ENCODE assay signal across 15 cellular contexts in the genomic region with DNA sequence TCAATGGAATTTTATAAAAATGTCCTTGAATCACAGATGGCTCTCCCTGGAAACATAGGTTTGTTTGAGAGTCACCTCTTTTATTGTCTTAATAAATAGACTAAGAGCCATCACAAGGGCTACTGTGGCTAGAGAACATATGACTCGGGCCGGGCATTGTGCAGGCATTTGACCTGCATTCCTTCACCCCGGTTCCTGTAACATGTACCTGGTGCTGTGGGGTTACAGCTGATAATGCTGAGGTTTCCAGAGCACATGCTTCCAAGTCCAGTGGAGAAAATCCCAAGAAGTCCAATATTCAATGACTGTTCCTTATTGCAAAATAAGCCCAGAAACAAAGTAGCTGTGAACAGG. TPM values are rescaled to one million over a fixed set of nuclear protein-coding genes. Genes with fewer than 3 reads are reported as not detected.
A peak's percentile ranks its signal among the peaks of the same experiment; 100 is the strongest.
DNase-seq lines count a peak whose midpoint lies in the region; ATAC-seq and TF ChIP-seq lines count a peak whose summit lies in the region.
"Had no signal": no experiment of that assay in that cellular context is flagged by ENCODE, and none has a peak within 500 bp of the region (broad histone marks: within the 10 kb centered on the region; RNA-seq: fewer than 3 reads in every experiment).

No MANE protein-coding gene starts in this region.

- 62 to 87% (median 69%) methylated on average over 3 of the region's 3 CpGs for WGBS in spleen, 5 donors

- ATAC-seq in lower lobe of right lung (no peak), GM21825 (IDR thresholded peaks at IDR 0.05; ENCODE audit: unreplicated experiment) (no peak)
- ATAC-seq: foreskin keratinocyte had no signal

- no peak overlapping the region for H3K27ac Mint-ChIP-seq in activated CD4-positive, alpha-beta T cell treated with anti-CD3 and anti-CD28 coated beads, Interleukin-2, amount 10 ng/mL, durations not matched to agents 24 days and 14 days
- H3K27ac Mint-ChIP-seq in activated naive CD8-positive, alpha-beta T cell treated with anti-CD3 and anti-CD28 coated beads for 36 hours, result no peak overlapping the region
- H3K27ac Mint-ChIP-seq: activated CD4-positive, alpha-beta memory T cell treated with anti-CD3 and anti-CD28 coated beads for 36 hours had no signal

- H3K36me3 ChIP-seq in lower lobe of right lung, result no peaks in the 10 kb centered on the region
- H3K36me3 ChIP-seq in spleen, result peaks cover 0 to 2% (median 0%) of the 10 kb centered on the region in 6 donors

- H3K27ac ChIP-seq in HL-60 (replicated peaks) (peak overlapping the region; percentile 60), coronary artery (peak overlapping the region; percentile 54 to 67), lower lobe of right lung (peak overlapping the region; percentile 71), spleen (peak overlapping the region; percentile 30 to 93 (median 84))
- H3K27ac ChIP-seq: foreskin keratinocyte had no signal

- H3K9me3 ChIP-seq in lower lobe of right lung (no peaks in the 10 kb centered on the region), spleen (no peaks in the 10 kb centered on the region)

- H3K4me1 ChIP-seq in lower lobe of right lung (peaks cover 73% of the 10 kb centered on the region), spleen (peaks cover 15 to 90% (median 53%) of the 10 kb centered on the region in 6 donors)
- H3K4me1 ChIP-seq: foreskin keratinocyte had no signal

- H3K27me3 Mint-ChIP-seq in activated CD4-positive, alpha-beta T cell treated with anti-CD3 and anti-CD28 coated beads, Interleukin-2, amount 10 ng/mL, durations not matched to agents 24 days and 14 days, result no peaks in the 10 kb centered on the region
- no peaks in the 10 kb centered on the region for H3K27me3 Mint-ChIP-seq in activated naive CD8-positive, alpha-beta T cell treated with anti-CD3 and anti-CD28 coated beads for 36 hours
- H3K27me3 Mint-ChIP-seq: activated CD4-positive, alpha-beta memory T cell treated with anti-CD3 and anti-CD28 coated beads for 36 hours had no signal

- H3K4me1 Mint-ChIP-seq in activated CD4-positive, alpha-beta T cell treated with anti-CD3 and anti-CD28 coated beads, Interleukin-2, amount 10 ng/mL, durations not matched to agents 24 days and 14 days, result peaks cover 8% of the 10 kb centered on the region
- peaks cover 19% of the 10 kb centered on the region for H3K4me1 Mint-ChIP-seq in activated naive CD8-positive, alpha-beta T cell treated with anti-CD3 and anti-CD28 coated beads for 36 hours

- no peaks in the 10 kb centered on the region for H3K9me3 Mint-ChIP-seq in activated CD4-positive, alpha-beta T cell treated with anti-CD3 and anti-CD28 coated beads, Interleukin-2, amount 10 ng/mL, durations not matched to agents 24 days and 14 days
- no peaks in the 10 kb centered on the region for H3K9me3 Mint-ChIP-seq in activated naive CD8-positive, alpha-beta T cell treated with anti-CD3 and anti-CD28 coated beads for 36 hours
- H3K9me3 Mint-ChIP-seq: activated CD4-positive, alpha-beta memory T cell treated with anti-CD3 and anti-CD28 coated beads for 36 hours had no signal

- peaks cover 4% of the 10 kb centered on the region for H3K36me3 Mint-ChIP-seq in activated CD4-positive, alpha-beta T cell treated with anti-CD3 and anti-CD28 coated beads, Interleukin-2, amount 10 ng/mL, durations not matched to agents 24 days and 14 days (ENCODE audit: low read depth)
- peaks cover 6% of the 10 kb centered on the region for H3K36me3 Mint-ChIP-seq in activated naive CD8-positive, alpha-beta T cell treated with anti-CD3 and anti-CD28 coated beads for 36 hours

- H3K4me3 ChIP-seq in HL-60 (replicated peaks; ENCODE audit: insufficient read depth, low read length) (no peak overlapping the region), coronary artery (peak overlapping the region; percentile 23), lower lobe of right lung (no peak overlapping the region), spleen (peak overlapping the region in 1 of 8 donors; percentile 22)

- intact Hi-C loops in lower lobe of right lung (cut with DNase I), result no loop called here
- intact Hi-C loops in spleen (cut with DNase I; ENCODE audit: low total_unique reads), result no loop called here
- intact Hi-C loops in activated CD4-positive, alpha-beta T cell treated with anti-CD3 and anti-CD28 coated beads, Interleukin-2, amount 10 ng/mL, durations not matched to agents 24 days and 14 days (cut with micrococcal nuclease), result loop anchor here (10.0 kb wide), 1 partner anchor 129 kb away; no protein-coding TSS in a partner anchor

- no peak overlapping the region for H3K4me3 Mint-ChIP-seq in activated CD4-positive, alpha-beta T cell treated with anti-CD3 and anti-CD28 coated beads, Interleukin-2, amount 10 ng/mL, durations not matched to agents 24 days and 14 days
- H3K4me3 Mint-ChIP-seq in activated naive CD8-positive, alpha-beta T cell treated with anti-CD3 and anti-CD28 coated beads for 36 hours, result no peak overlapping the region
- H3K4me3 Mint-ChIP-seq: activated CD4-positive, alpha-beta memory T cell treated with anti-CD3 and anti-CD28 coated beads for 36 hours had no signal

- DNase-seq in HL-60 (ENCODE audit: low read depth in 1 of 2, low spot score in 1 of 2), result no peak
- DNase-seq in coronary artery (ENCODE audit: low spot score), result no peak
- no peak for DNase-seq in lower lobe of right lung
- peak; percentile 9 for DNase-seq in spleen
- no peak for DNase-seq in activated CD4-positive, alpha-beta T cell treated with anti-CD3 and anti-CD28 coated beads, Interleukin-2, amount 10 ng/mL, durations not matched to agents 24 days and 14 days
- DNase-seq in hepatic stellate cell (ENCODE audit: low spot score), result no peak
- no peak for DNase-seq in activated naive CD8-positive, alpha-beta T cell treated with anti-CD3 and anti-CD28 coated beads for 36 hours
- DNase-seq: activated CD4-positive, alpha-beta memory T cell treated with anti-CD3 and anti-CD28 coated beads for 36 hours; effector memory CD4-positive, alpha-beta T cell; foreskin keratinocyte; H7; NCI-H1436; NCI-H345; stimulated activated CD4-positive, alpha-beta T cell treated with anti-CD3 and anti-CD28 coated beads, Interleukin-4, amount 100 ng/mL, for 4 hours had no signal

- H3K27me3 ChIP-seq in HL-60 (ENCODE audit: insufficient read depth, poor library complexity, severe bottlenecking), result no peaks in the 10 kb centered on the region
- H3K27me3 ChIP-seq in lower lobe of right lung (ENCODE audit: low read depth), result no peaks in the 10 kb centered on the region
- H3K27me3 ChIP-seq in spleen (replicated peaks in 1 of 7), result no peaks in the 10 kb centered on the region
- H3K27me3 ChIP-seq: foreskin keratinocyte had no signal

- TF ChIP-seq CTCF in HL-60 (IDR thresholded peaks at IDR 0.05; ENCODE audit: insufficient read depth, low read length) (no peak), coronary artery (IDR thresholded peaks at IDR 0.05) (no peak), lower lobe of right lung (IDR thresholded peaks at IDR 0.05) (no peak), spleen (IDR thresholded peaks at IDR 0.05 in 8 of 11, conservative IDR thresholded peaks at IDR 0.05 in 3 of 11) (no peak)

- no peak for TF ChIP-seq POLR2A in spleen (IDR thresholded peaks at IDR 0.05)

RNA-seq across cellular contexts. Expression of gene ACACB, which starts 1.0 kb away (rescaled TPM):
- total RNA-seq in lower lobe of right lung (42.5 TPM), spleen (100 to 1,000 TPM in 1 of 7 donors, 10 to 100 TPM in 6; 24.7 to 111 (median 55.4) TPM)
- 10 to 100 TPM in 1 of 3 donors, 1 to 10 TPM in 2; 2.8 to 14.9 (median 5.6) TPM for polyA plus RNA-seq in spleen
- 5.8 and 5.9 TPM in 2 replicates for total RNA-seq in activated CD4-positive, alpha-beta T cell treated with anti-CD3 and anti-CD28 coated beads, Interleukin-2, amount 10 ng/mL, durations not matched to agents 24 days and 14 days
- total RNA-seq in activated naive CD8-positive, alpha-beta T cell treated with anti-CD3 and anti-CD28 coated beads for 36 hours, result 1 to 10 TPM; 7.8 to 8.8 TPM

RNA-seq across cellular contexts. Expression of gene UNG, which starts 18.0 kb away (rescaled TPM):
- total RNA-seq in lower lobe of right lung (20.5 TPM), spleen (10 to 100 TPM; 15.0 to 30.6 (median 18.5) TPM)
- polyA plus RNA-seq in spleen, result 10 to 100 TPM in 2 of 3 donors, 1 to 10 TPM in 1; 9.8 to 18.1 (median 14.7) TPM
- total RNA-seq in activated CD4-positive, alpha-beta T cell treated with anti-CD3 and anti-CD28 coated beads, Interleukin-2, amount 10 ng/mL, durations not matched to agents 24 days and 14 days, result 103 and 105 TPM in 2 replicates
- 10 to 100 TPM; 90.2 to 99.1 TPM for total RNA-seq in activated naive CD8-positive, alpha-beta T cell treated with anti-CD3 and anti-CD28 coated beads for 36 hours

RNA-seq across cellular contexts. Expression of gene ALKBH2, which starts 22.1 kb away (rescaled TPM):
- 9.6 TPM for total RNA-seq in lower lobe of right lung
- total RNA-seq in spleen, result 10 to 100 TPM in 5 of 7 donors, 1 to 10 TPM in 2; 8.6 to 18.8 (median 12.3) TPM
- polyA plus RNA-seq in spleen, result 10 to 100 TPM; 28.2 to 40.3 (median 32.2) TPM
- 44.8 and 46.2 TPM in 2 replicates for total RNA-seq in activated CD4-positive, alpha-beta T cell treated with anti-CD3 and anti-CD28 coated beads, Interleukin-2, amount 10 ng/mL, durations not matched to agents 24 days and 14 days
- total RNA-seq in activated naive CD8-positive, alpha-beta T cell treated with anti-CD3 and anti-CD28 coated beads for 36 hours, result 10 to 100 TPM; 43.8 to 46.3 TPM
